Comparison of ENCODE assay signal across 9 cellular contexts in the genomic region with DNA sequence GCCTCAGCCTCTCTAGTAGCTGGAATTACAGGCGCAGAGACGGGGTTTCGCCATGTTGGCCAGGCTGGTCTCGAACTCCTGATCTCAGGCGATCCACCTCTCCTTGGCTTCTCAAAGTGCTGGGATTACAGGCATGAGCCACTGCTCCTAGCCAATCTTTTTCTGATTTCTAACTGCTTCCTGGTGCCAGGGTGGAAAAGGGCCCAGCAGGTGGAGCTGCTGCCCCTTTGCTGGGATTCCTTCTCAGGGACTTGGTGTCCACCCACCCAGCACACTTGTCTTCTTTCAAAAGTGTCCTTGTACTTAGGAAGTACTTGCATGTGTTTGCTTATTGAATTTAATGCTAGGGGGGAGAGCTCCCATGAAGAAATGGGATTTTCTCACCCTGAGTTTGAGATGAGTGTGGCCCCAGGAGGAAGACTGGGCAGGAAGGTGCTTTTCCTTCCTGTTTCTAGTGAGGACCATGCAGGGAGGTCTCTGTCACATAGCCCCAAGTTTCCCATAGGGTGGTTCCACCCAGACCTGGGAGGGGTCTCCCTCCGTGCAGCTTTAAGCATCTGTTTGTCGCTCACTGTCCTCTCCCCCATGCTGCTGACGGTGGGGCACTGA. TPM values are rescaled to one million over a fixed set of nuclear protein-coding genes. Genes with fewer than 3 reads are reported as not detected.
DNase-seq lines count a peak whose midpoint lies in the region; ATAC-seq, FAIRE-seq and TF ChIP-seq lines count a peak whose summit lies in the region.
"Had no signal": no experiment of that assay in that cellular context is flagged by ENCODE, and none has a peak within 500 bp of the region (broad histone marks: within the 10 kb centered on the region; RNA-seq: fewer than 3 reads in every experiment).

No MANE protein-coding gene starts in this region.

- no peak for FAIRE-seq in small intestine (lab: Jason Lieb, UNC)

- no peaks in the 10 kb centered on the region for H3K27me3 ChIP-seq in small intestine (ENCODE audit: control insufficient read depth in 2 of 2, insufficient read depth in 2 of 2, low read length in 2 of 2)

- no peaks in the 10 kb centered on the region for H3K4me1 ChIP-seq in small intestine (ENCODE audit: control insufficient read depth in 2 of 2, insufficient read depth in 1 of 2, low read depth in 1 of 2, low read length in 1 of 2)

- H3K4me3 ChIP-seq in small intestine (ENCODE audit: low read depth in 1 of 2, low read length in 2 of 2): no peak overlapping the region

- WGBS in small intestine, 3 donors: 78 to 85% (median 82%) methylated on average over 8 of the region's 8 CpGs

- ATAC-seq in omental fat pad (ENCODE audit: low FRiP score): no peak
- no peak for ATAC-seq in GM19035 (IDR thresholded peaks at IDR 0.05; ENCODE audit: unreplicated experiment)

- H3K9me3 ChIP-seq in small intestine (ENCODE audit: control insufficient read depth, low read depth): no peaks in the 10 kb centered on the region

- peaks cover 17 to 20% of the 10 kb centered on the region in 2 donors for H3K36me3 ChIP-seq in small intestine (ENCODE audit: control insufficient read depth in 2 of 2, insufficient read depth in 2 of 2, low read length in 2 of 2)

- DNase-seq in activated T-cell treated with anti-CD3 and anti-CD28 coated beads, Interleukin-2, amount 50 U/mL, for 1 hour: peak; percentile 40
- DNase-seq in activated T-cell treated with anti-CD3 and anti-CD28 coated beads for 4 hours: no peak
- DNase-seq in NCI-H1105 (lab: John Stamatoyannopoulos, UW): peak; percentile 69
- peak; percentile 67 to 77 for DNase-seq in activated T-cell treated with anti-CD3 and anti-CD28 coated beads, Interleukin-2, amount 50 U/mL, for 48 hours
- DNase-seq in glomerular visceral epithelial cell (ENCODE audit: extremely low spot score): peak; percentile 66
- DNase-seq in small intestine: peak; percentile 28
- DNase-seq in omental fat pad (ENCODE audit: low spot score): no peak
- DNase-seq: activated naive CD8-positive, alpha-beta T cell treated with anti-CD3 and anti-CD28 coated beads, Interleukin-2, amount 10 ng/mL, durations not matched to agents 7 days and 5 days had no signal

- no peak overlapping the region for H3K27ac ChIP-seq in small intestine (ENCODE audit: low read depth in 1 of 2, low read length in 1 of 2)

- TF ChIP-seq CTCF in omental fat pad (IDR thresholded peaks at IDR 0.05): no peak

RNA-seq across cellular contexts. Expression of a gene that starts 14.2 kb away (rescaled TPM):
- polyA plus RNA-seq in small intestine: 10 to 100 TPM; 17.0 to 29.9 (median 23.0) TPM
- total RNA-seq in omental fat pad: 10 to 100 TPM; 25.1 to 55.2 (median 30.4) TPM

RNA-seq across cellular contexts. Expression of a gene that starts 19.9 kb away (rescaled TPM):
- polyA plus RNA-seq in small intestine: not detected
- total RNA-seq in omental fat pad: under 1 TPM in 1 of 4 donors, not detected in 3; 0.19 TPM

RNA-seq across cellular contexts. Expression of a gene that starts 21.4 kb away (rescaled TPM):
- 1 to 10 TPM in 2 of 3 donors, under 1 TPM in 1; 0.89 to 8.1 (median 6.5) TPM for polyA plus RNA-seq in small intestine
- 10 to 100 TPM in 3 of 4 donors, 1 to 10 TPM in 1; 9.2 to 27.6 (median 16.4) TPM for total RNA-seq in omental fat pad

RNA-seq across cellular contexts. Expression of a gene that starts 36.9 kb away (rescaled TPM):
- 10 to 100 TPM; 13.9 to 24.7 (median 19.7) TPM for polyA plus RNA-seq in small intestine
- 10 to 100 TPM; 37.0 to 76.6 (median 50.4) TPM for total RNA-seq in omental fat pad

Comparison
In these comparisons a context has a peak if more than half of its experiments do, and no peak if none do; other contexts are left out.
1. DNase-seq: peak in activated T-cell treated with anti-CD3 and anti-CD28 coated beads, Interleukin-2, amount 50 U/mL, for 1 hour (single experiment), NCI-H1105 (single experiment), activated T-cell treated with anti-CD3 and anti-CD28 coated beads, Interleukin-2, amount 50 U/mL, for 48 hours (2 of 2), glomerular visceral epithelial cell (single experiment) and small intestine (single experiment); none in activated T-cell treated with anti-CD3 and anti-CD28 coated beads for 4 hours (single experiment) and omental fat pad (single experiment).